ENCODE assay signal across 8 cellular contexts in genomic region chr4:121950212-121950679, GRCh38. TPM values are rescaled to one million over a fixed set of nuclear protein-coding genes. Genes with fewer than 3 reads are reported as not detected.
DNase-seq lines count a peak whose midpoint lies in the region; ATAC-seq and TF ChIP-seq lines count a peak whose summit lies in the region.

No MANE protein-coding gene starts in this region.

- peak overlapping the region; percentile 58; the same call in 1 of the 2 replicates for H3K4me2 ChIP-seq in OCI-LY7 (ENCODE audit: low read length)
- H3K4me2 ChIP-seq in neural progenitor cell = peak overlapping the region; percentile 83

- peaks cover 8% of the 10 kb centered on the region for H3F3A ChIP-seq in neural progenitor cell (ENCODE audit: low read depth)

- H3K79me2 ChIP-seq in OCI-LY7 (ENCODE audit: insufficient read depth, low read depth, low read length) (no peaks in the 10 kb centered on the region), neural progenitor cell (ENCODE audit: low read depth) (no peaks in the 10 kb centered on the region)

- H2AFZ ChIP-seq in OCI-LY7 (ENCODE audit: low read length) = peak overlapping the region; percentile 26; the same call in 1 of the 2 replicates
- H2AFZ ChIP-seq in neural progenitor cell (replicated peaks) = peak overlapping the region; percentile 27

- CTCF ChIA-PET in OCI-LY7 (lab: Charles Lee; ENCODE audit: unreplicated experiment) = no interaction called here

- WGBS in stomach, 5 donors = 1 to 4% (median 2%) methylated on average over 24 to 34 of the region's 34 CpGs

- no peaks in the 10 kb centered on the region for H3K36me3 ChIP-seq in OCI-LY7 (ENCODE audit: insufficient read depth, low read length)
- no peaks in the 10 kb centered on the region for H3K36me3 ChIP-seq in neural progenitor cell
- H3K36me3 ChIP-seq in stomach = no peaks in the 10 kb centered on the region

- ATAC-seq in GM18861 (IDR thresholded peaks at IDR 0.05; ENCODE audit: unreplicated experiment) = peak; percentile 87
- ATAC-seq in HG03097 (IDR thresholded peaks at IDR 0.05; ENCODE audit: low FRiP score, unreplicated experiment) = peak; percentile 84

- H4K20me1 ChIP-seq in OCI-LY7 (ENCODE audit: insufficient read depth, low read length) = no peaks in the 10 kb centered on the region
- peaks cover 5% of the 10 kb centered on the region for H4K20me1 ChIP-seq in neural progenitor cell (ENCODE audit: low read depth)

- H3K4me3 Mint-ChIP-seq in neural progenitor cell = peak overlapping the region; percentile 93

- no peaks in the 10 kb centered on the region for H3K9me3 Mint-ChIP-seq in neural progenitor cell

- H3K27ac Mint-ChIP-seq in neural progenitor cell = peak overlapping the region; percentile 57

- no TSS peak for BruUV-seq in OCI-LY7 (replicated peaks; lab: Mats Ljungman, UMichigan)

- H3K36me3 Mint-ChIP-seq in neural progenitor cell = no peaks in the 10 kb centered on the region

- POLR2A ChIA-PET in OCI-LY7 (lab: Charles Lee) = no interaction called here

- H3K9me2 ChIP-seq in OCI-LY7 (ENCODE audit: insufficient read depth, low read length) = no peaks in the 10 kb centered on the region

- no peak for TF ChIP-seq EP300 in stomach (IDR thresholded peaks at IDR 0.05)

- DNase-seq in AG08396 (ENCODE audit: low spot score) (peak; percentile 91), OCI-LY7 (ENCODE audit: low spot score) (peak; percentile 29), foreskin melanocyte (peak; percentile 48), neural progenitor cell (ENCODE audit: low spot score) (peak; percentile 93), stomach (peak; percentile 60)
- peak; percentile 62 to 79 for DNase-seq in activated T-helper 1 cell treated with anti-CD3 and anti-CD28 coated beads, Interleukin-2, amount 50 U/mL, for 16 hours (ENCODE audit: low read depth in 1 of 2, low spot score in 1 of 2)

- H3K9me3 ChIP-seq in OCI-LY7 (ENCODE audit: low read length) (no peaks in the 10 kb centered on the region), neural progenitor cell (ENCODE audit: low read depth) (no peaks in the 10 kb centered on the region), stomach (no peaks in the 10 kb centered on the region)

- H3K4me1 Mint-ChIP-seq in neural progenitor cell = peaks cover 8% of the 10 kb centered on the region

- no peak overlapping the region for H3K27ac ChIP-seq in OCI-LY7 (ENCODE audit: low read depth, low read length, poor library complexity, severe bottlenecking)
- H3K27ac ChIP-seq in neural progenitor cell = no peak overlapping the region
- H3K27ac ChIP-seq in stomach = peak overlapping the region in 3 of 5 donors; percentile 18 to 71 (median 68)

- no peak for TF ChIP-seq POLR2A in stomach (IDR thresholded peaks at IDR 0.05)

- peaks cover 36% of the 10 kb centered on the region for H3K27me3 Mint-ChIP-seq in neural progenitor cell (ENCODE audit: insufficient read depth, low read depth)

- peaks cover 100% of the 10 kb centered on the region for H3K27me3 ChIP-seq in neural progenitor cell
- peaks cover 0 to 55% (median 28%) of the 10 kb centered on the region in 3 donors for H3K27me3 ChIP-seq in stomach

- TF ChIP-seq CTCF in OCI-LY7 (conservative IDR thresholded peaks at IDR 0.05; ENCODE audit: low read length) = peak; percentile 80
- peak; percentile 86 for TF ChIP-seq CTCF in neural progenitor cell (IDR thresholded peaks at IDR 0.05)
- TF ChIP-seq CTCF in stomach (IDR thresholded peaks at IDR 0.05) = peak in 5 of 7 experiments; percentile 4 to 62 (median 40)

- H3K4me1 ChIP-seq in OCI-LY7 (ENCODE audit: insufficient read depth, low read length, poor library complexity, severe bottlenecking) = peaks cover 2% of the 10 kb centered on the region
- H3K4me1 ChIP-seq in neural progenitor cell = peaks cover 11% of the 10 kb centered on the region
- H3K4me1 ChIP-seq in stomach = peaks cover 11 to 30% (median 26%) of the 10 kb centered on the region in 4 donors

- H3K4me3 ChIP-seq in OCI-LY7 (ENCODE audit: low read depth, low read length, poor library complexity, severe bottlenecking) (no peak overlapping the region), neural progenitor cell (peak overlapping the region; percentile 63), stomach (peak overlapping the region; percentile 52 to 81 (median 68))

- no peak overlapping the region for H3K9ac ChIP-seq in neural progenitor cell

- intact Hi-C loops in OCI-LY7 (cut with micrococcal nuclease; ENCODE audit: unreplicated experiment) (no loop called here), stomach (cut with DNase I; ENCODE audit: low total_unique reads) (no loop called here)

RNA-seq across cellular contexts. Expression of gene TRPC3, which starts 1.6 kb away (rescaled TPM):
- total RNA-seq in OCI-LY7 (2014; rRNA removed; shearing (Covaris generic)) = 0.50 TPM in 1 of 2 replicates, not detected in the other
- total RNA-seq in OCI-LY7 (2022) (not detected in 2 replicates), neural progenitor cell (ENCODE audit: low replicate concordance) (0.17 TPM in 1 of 2 replicates, not detected in the other), stomach (1 to 10 TPM in 1 of 5 donors, under 1 TPM in 1, not detected in 3; 0.72 to 3.7 TPM)
- under 1 TPM in 2 of 3 donors, not detected in 1; 0.31 to 0.68 TPM for polyA plus RNA-seq in stomach

Comparison
In these comparisons a context has a peak if more than half of its experiments do, and no peak if none do; other contexts are left out.
1. DNase-seq: peak in every context shown above with its lines; median percentile 93 in neural progenitor cell; 91 in AG08396; 70 in activated T-helper 1 cell treated with anti-CD3 and anti-CD28 coated beads, Interleukin-2, amount 50 U/mL, for 16 hours; 60 in stomach; 48 in foreskin melanocyte; 29 in OCI-LY7.
2. H3K27ac ChIP-seq: peak in stomach (3 of 5); none in OCI-LY7 (single experiment) and neural progenitor cell (single experiment).
3. Peak in every context shown above with its lines, with median percentiles within 50 percentile points of each other: CTCF ChIP-seq.